In the genomic region with DNA sequence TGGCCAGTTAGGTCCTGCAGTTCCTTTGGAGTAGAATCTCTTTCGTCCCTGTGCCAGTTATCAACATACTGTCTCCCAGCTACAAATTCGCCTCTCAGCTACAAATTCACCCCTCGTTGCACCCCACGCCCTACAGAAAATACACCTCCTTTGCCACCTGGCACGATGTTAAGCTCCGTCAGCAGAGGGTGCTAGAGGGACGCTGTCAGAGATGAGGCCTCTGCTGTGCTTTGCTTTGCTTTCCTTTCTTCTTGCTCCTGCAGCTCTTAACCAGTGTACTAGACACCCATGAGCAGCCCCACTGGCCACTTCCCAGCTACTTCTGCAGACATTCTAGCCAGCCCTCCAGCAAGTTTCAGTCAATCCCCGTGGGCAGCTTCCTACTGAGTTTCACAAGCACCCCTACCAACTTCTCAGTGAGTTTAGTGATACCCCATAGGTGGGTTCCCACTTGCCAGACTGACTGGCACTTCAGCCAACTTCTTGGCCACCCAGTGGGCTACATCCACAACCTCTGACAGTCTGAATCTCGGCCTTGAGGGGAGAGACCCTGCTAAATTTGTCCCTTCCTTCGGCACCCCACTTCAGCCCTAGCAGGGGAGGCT, we compare ENCODE assay signal across 8 cellular contexts. TPM values are rescaled to one million over a fixed set of nuclear protein-coding genes. Genes with fewer than 3 reads are reported as not detected.
A peak's percentile ranks its signal among the peaks of the same experiment; 100 is the strongest.
DNase-seq lines count a peak whose midpoint lies in the region; ATAC-seq, FAIRE-seq and TF ChIP-seq lines count a peak whose summit lies in the region.

No MANE protein-coding gene starts in this region.

- whole genome bisulfite sequencing in pancreas, 2 donors, result 10 to 11% methylated on average over 10 of the region's 10 CpGs
- 9 to 20% methylated on average over 3 to 10 of the region's 10 CpGs for WGBS in transverse colon (ENCODE audit: low coverage in 1 of 2), 2 donors

- no peak overlapping the region for H3K9ac ChIP-seq in SK-N-MC (ENCODE audit: insufficient read length)

- in situ Hi-C loops in transverse colon (cut with MboI; ENCODE audit: low pct_ligation_motif_present in 1 of 4, low pct_unique_long_range_greater_than_20kb in 1 of 4, low sequenced_read_pairs in 3 of 4), result loop anchor here in 3 of 4 donors (10.0 to 25.0 kb wide), 3 partner anchors 55 to 225 kb away; no protein-coding TSS in a partner anchor

- peak; percentile 67 to 94 (median 90) for ATAC-seq in pancreas

- H3K27ac ChIP-seq in SK-N-MC (0 out of 2 replicates have a peak overlapping the region, but pooled peaks have one; percentile 30), pancreas (no peak overlapping the region), transverse colon (no peak overlapping the region)

- peaks cover 9% of the 10 kb centered on the region; the same call in 1 of the 2 replicates for H3K36me3 ChIP-seq in SK-N-MC (ENCODE audit: insufficient read depth, low read length)
- H3K36me3 ChIP-seq in pancreas, result no peaks in the 10 kb centered on the region
- H3K36me3 ChIP-seq in transverse colon, result no peaks in the 10 kb centered on the region

- FAIRE-seq in pancreas (lab: Jason Lieb, UNC), result no peak

- intact Hi-C loops in pancreas (cut with DNase I), result loop anchor here in 1 of 3 donors (10.0 kb wide), 1 partner anchor 225 kb away; no protein-coding TSS in a partner anchor
- intact Hi-C loops in transverse colon (cut with DNase I; ENCODE audit: low total_unique reads), result no loop called here

- DNase-seq in NCI-H1417 (lab: John Stamatoyannopoulos, UW) (peak; percentile 63 to 84 (median 82)), NCI-H1417 treated with DMSO at 0.1 percent for 48 hours (lab: John Stamatoyannopoulos, UW) (no peak), SK-N-MC (ENCODE audit: low read depth, low spot score) (peak; percentile 26), globus pallidus (ENCODE audit: low spot score) (peak; percentile 62), pancreas (peak; percentile 53 to 81 (median 72)), transverse colon (peak; percentile 75)
- DNase-seq in activated naive CD4-positive, alpha-beta T cell treated with Interleukin-2 at 50 U/mL for 16 hours, result peak; percentile 82

- peak; percentile 88 for TF ChIP-seq CTCF in LNCAP (IDR thresholded peaks at IDR 0.05)
- peak; percentile 50 to 70 (median 65) for TF ChIP-seq CTCF in pancreas (IDR thresholded peaks at IDR 0.05)
- TF ChIP-seq CTCF in transverse colon (IDR thresholded peaks at IDR 0.05), result peak; percentile 79 to 82 (median 79)

- H3K9me3 ChIP-seq in SK-N-MC (ENCODE audit: low read depth, low read length) (no peaks in the 10 kb centered on the region), pancreas (no peaks in the 10 kb centered on the region), transverse colon (no peaks in the 10 kb centered on the region)

- TF ChIP-seq POLR2A in transverse colon (IDR thresholded peaks at IDR 0.05), result no peak

- H3K4me3 ChIP-seq in SK-N-MC (no peak overlapping the region), pancreas (no peak overlapping the region), transverse colon (no peak overlapping the region)

- no peak for TF ChIP-seq EP300 in transverse colon (IDR thresholded peaks at IDR 0.05; ENCODE audit: low read depth)

- no peaks in the 10 kb centered on the region for H3K27me3 ChIP-seq in pancreas
- H3K27me3 ChIP-seq in transverse colon, result no peaks in the 10 kb centered on the region

- H3K4me1 ChIP-seq in pancreas, result no peaks in the 10 kb centered on the region
- H3K4me1 ChIP-seq in transverse colon, result no peaks in the 10 kb centered on the region

RNA-seq across cellular contexts. Expression of a gene that starts 21.8 kb away (rescaled TPM):
- 1 to 10 TPM; 4.1 to 7.9 (median 5.7) TPM for total RNA-seq in pancreas
- polyA plus RNA-seq in pancreas, result 1 to 10 TPM; 8.5 to 9.6 TPM
- 10 to 100 TPM in 3 of 4 donors, 1 to 10 TPM in 1; 2.0 to 18.0 (median 11.3) TPM for total RNA-seq in transverse colon

RNA-seq across cellular contexts. Expression of a gene that starts 21.8 kb away (rescaled TPM):
- 1 to 10 TPM in 5 of 6 donors, under 1 TPM in 1; 0.95 to 2.3 (median 1.9) TPM for total RNA-seq in pancreas
- polyA plus RNA-seq in pancreas, result 1 to 10 TPM; 2.5 to 3.6 TPM
- 1 to 10 TPM in 2 of 4 donors, under 1 TPM in 2; 0.27 to 2.6 (median 1.4) TPM for total RNA-seq in transverse colon

RNA-seq across cellular contexts. Expression of a gene that starts 41.8 kb away (rescaled TPM):
- total RNA-seq in pancreas (10 to 100 TPM; 14.8 to 35.8 (median 24.7) TPM), transverse colon (100 to 1,000 TPM in 1 of 4 donors, 10 to 100 TPM in 3; 48.1 to 101 (median 57.7) TPM)
- 10 to 100 TPM; 29.6 to 51.4 TPM for polyA plus RNA-seq in pancreas
